ENCODE assay signal across 23 cellular contexts in genomic region chrX:152843852-152844251, GRCh38. TPM values are rescaled to one million over a fixed set of nuclear protein-coding genes. Genes with fewer than 3 reads are reported as not detected.
"Had no signal": no experiment of that assay in that cellular context is flagged by ENCODE, and none has a peak within 500 bp of the region (broad histone marks: within the 10 kb centered on the region; RNA-seq: fewer than 3 reads in every experiment).

No MANE protein-coding gene starts in this region.

- H3K4me3 ChIP-seq: ascending aorta, esophagus muscularis mucosa, pancreas, prostate gland, spleen, transverse colon had no signal

- H3K4me1 ChIP-seq: ascending aorta, esophagus muscularis mucosa, foreskin keratinocyte, pancreas, prostate gland, spleen, transverse colon had no signal

- H3K9me3 ChIP-seq: ascending aorta, esophagus muscularis mucosa, pancreas, prostate gland, spleen, transverse colon had no signal

- H3K36me3 ChIP-seq: brain microvascular endothelial cell, pancreas, prostate gland, transverse colon had no signal

- DNase-seq: activated CD4-positive, alpha-beta T cell treated with anti-CD3 and anti-CD28 coated beads for 48 hours; activated CD4-positive, alpha-beta T cell treated with anti-CD3 and anti-CD28 coated beads, Interleukin-2, amount 50 U/mL, for 48 hours; activated CD8-positive, alpha-beta memory T cell treated with anti-CD3 and anti-CD28 coated beads, Interleukin-2, amount 50 U/mL, for 4 hours; activated gamma-delta T cell; activated naive CD4-positive, alpha-beta T cell treated with anti-CD3 and anti-CD28 coated beads, Interleukin-2, amount 10 ng/mL, durations not matched to agents 7 days and 5 days; activated naive CD8-positive, alpha-beta T cell treated with anti-CD3 and anti-CD28 coated beads, Interleukin-2, amount 10 ng/mL, durations not matched to agents 7 days and 5 days; activated T-cell treated with anti-CD3 and anti-CD28 coated beads, Interleukin-2, amount 50 U/mL, for 1 hour; brain microvascular endothelial cell; central memory CD4-positive, alpha-beta T cell; endodermal cell; foreskin keratinocyte; kidney glomerular epithelial cell; midbrain; naive thymus-derived CD4-positive, alpha-beta T cell; pancreas; spleen; stimulated activated naive CD4-positive, alpha-beta T cell; T-helper 2 cell; transverse colon had no signal

- ATAC-seq: foreskin keratinocyte; naive thymus-derived CD4-positive, alpha-beta T cell; pancreas had no signal

- FAIRE-seq: pancreas had no signal

- H3K27me3 ChIP-seq: ascending aorta, brain microvascular endothelial cell, esophagus muscularis mucosa, foreskin keratinocyte, pancreas, spleen, transverse colon had no signal

- H3K27ac ChIP-seq: ascending aorta, brain microvascular endothelial cell, esophagus muscularis mucosa, foreskin keratinocyte, pancreas, prostate gland, spleen, transverse colon, VCaP had no signal

RNA-seq across cellular contexts. Expression of gene ZNF185, which starts 54.0 kb away (rescaled TPM):
- total RNA-seq: ascending aorta had no signal
